In genomic region chr14:80212025-80212402, GRCh38 we compare ENCODE assay signal across 9 cellular contexts. TPM values are rescaled to one million over a fixed set of nuclear protein-coding genes. Genes with fewer than 3 reads are reported as not detected.
DNase-seq lines count a peak whose midpoint lies in the region; ATAC-seq, FAIRE-seq and TF ChIP-seq lines count a peak whose summit lies in the region.
"Had no signal": no experiment of that assay in that cellular context is flagged by ENCODE, and none has a peak within 500 bp of the region (broad histone marks: within the 10 kb centered on the region; RNA-seq: fewer than 3 reads in every experiment).

No MANE protein-coding gene starts in this region.

- no peaks in the 10 kb centered on the region for H3K9me3 ChIP-seq in A549
- no peaks in the 10 kb centered on the region for H3K9me3 ChIP-seq in GM23248 (ENCODE audit: low read depth)
- H3K9me3 ChIP-seq in keratinocyte (ENCODE audit: control insufficient read depth, low read depth, low read length), result no peaks in the 10 kb centered on the region

- no peak overlapping the region for H3K4me3 Mint-ChIP-seq in immature natural killer cell
- no peak overlapping the region for H3K4me3 Mint-ChIP-seq in effector memory CD8-positive, alpha-beta T cell

- peaks cover 0 to 3% (median 2%) of the 10 kb centered on the region in 3 donors for H3K27me3 Mint-ChIP-seq in immature natural killer cell (ENCODE audit: low read depth in 3 of 3)
- H3K27me3 Mint-ChIP-seq in effector memory CD8-positive, alpha-beta T cell, result no peaks in the 10 kb centered on the region

- H3K27me3 ChIP-seq in GM23248 (replicated peaks; ENCODE audit: insufficient read depth) (no peaks in the 10 kb centered on the region), keratinocyte (ENCODE audit: control insufficient read depth, extremely low read depth, insufficient read depth, low read length) (peaks cover 3% of the 10 kb centered on the region)

- H3F3A ChIP-seq in GM23248 (ENCODE audit: insufficient read depth), result no peaks in the 10 kb centered on the region; the same call in 1 of the 2 replicates

- no peaks in the 10 kb centered on the region for H3K9me2 ChIP-seq in GM23248 (ENCODE audit: insufficient read depth)

- TF ChIP-seq POLR2A in A549 (IDR thresholded peaks at IDR 0.05; ENCODE audit: low read length), result peak; percentile 39

- DNase-seq in A549 (ENCODE audit: low read depth in 1 of 2, low spot score in 1 of 2) (peak; percentile 54 to 87), GM23248 (peak; percentile 76), SK-N-DZ (ENCODE audit: low spot score) (peak; percentile 7), keratinocyte (ENCODE audit: low read depth, low spot score) (no peak), immature natural killer cell (no peak), COR-L47 (lab: John Stamatoyannopoulos, UW) (no peak), ecto neural progenitor cell (ENCODE audit: low spot score) (no peak)
- DNase-seq in effector memory CD8-positive, alpha-beta T cell, result no peak
- DNase-seq: caudate nucleus had no signal

- no peaks in the 10 kb centered on the region for H3K4me1 Mint-ChIP-seq in immature natural killer cell
- no peaks in the 10 kb centered on the region for H3K4me1 Mint-ChIP-seq in effector memory CD8-positive, alpha-beta T cell (ENCODE audit: low read depth in 2 of 2)

- WGBS in A549 (ENCODE audit: missing lambda C conversion rate), result 2% methylated on average over 5 of the region's 5 CpGs
- WGBS in GM23248 (ENCODE audit: low coverage in 1 of 2, low lambda C conversion rate in 2 of 2, missing lambda C conversion rate in 2 of 2), 2 experiments, result 2 to 3% methylated on average over 5 of the region's 5 CpGs

- H3K4me1 ChIP-seq in A549 (peaks cover 69% of the 10 kb centered on the region), GM23248 (ENCODE audit: insufficient read depth) (peaks cover 39% of the 10 kb centered on the region), keratinocyte (ENCODE audit: control insufficient read depth, extremely low read depth, insufficient read depth, low read length) (no peaks in the 10 kb centered on the region)

- POLR2A ChIA-PET in A549 (lab: Yijun Ruan, JAX), result interaction anchor here (0.6 kb wide), 1 partner anchor 545 kb away, joined by 6 read pairs; no protein-coding TSS in a partner anchor

- no peaks in the 10 kb centered on the region for H4K20me1 ChIP-seq in GM23248 (ENCODE audit: insufficient read depth)
- H4K20me1 ChIP-seq in keratinocyte (ENCODE audit: control insufficient read depth, extremely low read depth, insufficient read depth, low read length), result no peaks in the 10 kb centered on the region

- H2AFZ ChIP-seq in GM23248, result peak overlapping the region; percentile 87
- H2AFZ ChIP-seq in keratinocyte (ENCODE audit: control insufficient read depth, low read length), result peak overlapping the region; percentile 69

- peak in 1 of 2 experiments; percentile 15; a peak in 3 of 6 replicates for ATAC-seq in A549
- ATAC-seq in effector memory CD8-positive, alpha-beta T cell (replicated peaks), result no peak

- H3K4me2 ChIP-seq in A549 (peak overlapping the region; percentile 84), GM23248 (ENCODE audit: unreplicated experiment) (peak overlapping the region; percentile 96), keratinocyte (ENCODE audit: control insufficient read depth, extremely low read depth, insufficient read depth, low read depth, low read length) (peak overlapping the region; percentile 61)

- H3K27ac ChIP-seq in A549 (peak overlapping the region; percentile 80 to 84), GM23248 (peak overlapping the region; percentile 20), keratinocyte (ENCODE audit: control insufficient read depth, insufficient read depth, low read length) (no peak overlapping the region)

- FAIRE-seq in A549 (lab: Jason Lieb, UNC) (no peak), keratinocyte (lab: Jason Lieb, UNC) (no peak)

- no peak for TF ChIP-seq CTCF in A549 (IDR thresholded peaks at IDR 0.05)
- no peak for TF ChIP-seq CTCF in keratinocyte (optimal IDR thresholded peaks at IDR 0.05 in 1 of 3, IDR thresholded peaks at IDR 0.05 in 1 of 3, conservative IDR thresholded peaks at IDR 0.05 in 1 of 3; ENCODE audit: extremely low read depth in 1 of 3, insufficient read depth in 2 of 3, low read length in 3 of 3)

- H3K9me3 Mint-ChIP-seq in immature natural killer cell, result peaks cover 3 to 21% (median 7%) of the 10 kb centered on the region in 6 donors
- peaks cover 3 to 6% of the 10 kb centered on the region in 2 donors for H3K9me3 Mint-ChIP-seq in effector memory CD8-positive, alpha-beta T cell

- dilution Hi-C loops in keratinocyte (cut with MboI; ENCODE audit: extremely low pct_ligation_motif_present, low sequenced_read_pairs), result no loop called here

- TF ChIP-seq RAD21 in A549 (conservative IDR thresholded peaks at IDR 0.05 in 1 of 2, IDR thresholded peaks at IDR 0.05 in 1 of 2), result peak; percentile 6 to 51

- H3K79me2 ChIP-seq in GM23248 (ENCODE audit: insufficient read depth) (0 out of 2 replicates have a peak, but pooled peaks cover 5% of the 10 kb centered on the region), keratinocyte (ENCODE audit: control insufficient read depth, insufficient read depth, low read length) (no peaks in the 10 kb centered on the region)

- in situ Hi-C loops in GM23248 (cut with MboI), result no loop called here

- no peak overlapping the region for H3K27ac Mint-ChIP-seq in immature natural killer cell
- H3K27ac Mint-ChIP-seq in effector memory CD8-positive, alpha-beta T cell, result no peak overlapping the region

- peak overlapping the region; percentile 46 for H3K4me3 ChIP-seq in A549
- peak overlapping the region; percentile 73 for H3K4me3 ChIP-seq in GM23248
- H3K4me3 ChIP-seq in keratinocyte (ENCODE audit: control insufficient read depth in 2 of 3, extremely low read depth in 1 of 3, insufficient read depth in 2 of 3, low read depth in 1 of 3, low read length in 3 of 3), result peak overlapping the region; percentile 1 to 41 (median 4)

- H3K9ac ChIP-seq in GM23248 (peak overlapping the region; percentile 65), keratinocyte (ENCODE audit: control insufficient read depth, extremely low read depth, insufficient read depth, low read length) (no peak overlapping the region)

- peak; percentile 66 to 70; a peak in 3 of 5 replicates for TF ChIP-seq EP300 in A549 (IDR thresholded peaks at IDR 0.05)

- H3K36me3 ChIP-seq in GM23248 (ENCODE audit: low read depth) (no peaks in the 10 kb centered on the region), keratinocyte (ENCODE audit: control insufficient read depth in 2 of 2, extremely low read depth in 1 of 2, insufficient read depth in 2 of 2, low read length in 2 of 2) (no peaks in the 10 kb centered on the region)

- no peaks in the 10 kb centered on the region for H3K9me1 ChIP-seq in keratinocyte (ENCODE audit: control insufficient read depth, extremely low read depth, insufficient read depth, low read length)

- CTCF ChIA-PET in A549 (lab: Yijun Ruan, JAX), result no interaction called here

- H3K36me3 Mint-ChIP-seq in immature natural killer cell, result no peaks in the 10 kb centered on the region
- H3K36me3 Mint-ChIP-seq in effector memory CD8-positive, alpha-beta T cell (ENCODE audit: insufficient read depth), result no peaks in the 10 kb centered on the region

TF ChIP-seq in A549, 52 proteins besides CTCF, POLR2A, EP300 and RAD21 (continues in another document):
- TF ChIP-seq FOSB (CRISPR knock-in tag; IDR thresholded peaks at IDR 0.05), result no peak
- TF ChIP-seq CHD2 (IDR thresholded peaks at IDR 0.05; ENCODE audit: low read length, partially characterized antibody), result no peak
- TF ChIP-seq, protein P1, sequence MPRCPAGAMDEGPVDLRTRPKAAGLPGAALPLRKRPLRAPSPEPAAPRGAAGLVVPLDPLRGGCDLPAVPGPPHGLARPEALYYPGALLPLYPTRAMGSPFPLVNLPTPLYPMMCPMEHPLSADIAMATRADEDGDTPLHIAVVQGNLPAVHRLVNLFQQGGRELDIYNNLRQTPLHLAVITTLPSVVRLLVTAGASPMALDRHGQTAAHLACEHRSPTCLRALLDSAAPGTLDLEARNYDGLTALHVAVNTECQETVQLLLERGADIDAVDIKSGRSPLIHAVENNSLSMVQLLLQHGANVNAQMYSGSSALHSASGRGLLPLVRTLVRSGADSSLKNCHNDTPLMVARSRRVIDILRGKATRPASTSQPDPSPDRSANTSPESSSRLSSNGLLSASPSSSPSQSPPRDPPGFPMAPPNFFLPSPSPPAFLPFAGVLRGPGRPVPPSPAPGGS (IDR thresholded peaks at IDR 0.05), result peak; percentile 39; the same call in 1 of the 3 replicates
- TF ChIP-seq FOSL2 (IDR thresholded peaks at IDR 0.05), result no peak
- TF ChIP-seq FOSL2 (CRISPR knock-in tag; IDR thresholded peaks at IDR 0.05), result peak; percentile 30; the same call in 1 of the 2 replicates
- TF ChIP-seq RARB (CRISPR knock-in tag; IDR thresholded peaks at IDR 0.05), result peak; percentile 34; the same call in 1 of the 2 replicates
- peak; percentile 49 for TF ChIP-seq JUNB (IDR thresholded peaks at IDR 0.05)
- TF ChIP-seq TP53 (CRISPR knock-in tag; IDR thresholded peaks at IDR 0.05), result 0 out of 2 replicates have a peak, but pooled peaks have one; percentile 45
- TF ChIP-seq ZSCAN20 (CRISPR knock-in tag; IDR thresholded peaks at IDR 0.05), result no peak
- TF ChIP-seq, protein P2, sequence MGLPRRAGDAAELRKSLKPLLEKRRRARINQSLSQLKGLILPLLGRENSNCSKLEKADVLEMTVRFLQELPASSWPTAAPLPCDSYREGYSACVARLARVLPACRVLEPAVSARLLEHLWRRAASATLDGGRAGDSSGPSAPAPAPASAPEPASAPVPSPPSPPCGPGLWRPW (IDR thresholded peaks at IDR 0.05), result no peak
- TF ChIP-seq NR3C1 (IDR thresholded peaks at IDR 0.05), result no peak

RNA-seq across cellular contexts. Expression of gene DIO2, which starts 0.7 kb away (rescaled TPM):
- polyA plus RNA-seq in A549 (2011; rRNA removed) (24.7 and 35.3 TPM in 2 replicates), A549 (2017; fragmentation: RNase III; extraction: RNeasy Plus Mini Kit Qiagen cat#74134 plus additional on column Dnase treatment) (72.5 to 93.7 TPM (median 87.5 TPM) in 3 replicates), GM23248 (2016; fragmentation: Nextera tagmentation; extraction: Ambion mirVana) (26.6 and 29.6 TPM in 2 replicates), keratinocyte (0.01 to 0.67 TPM (median 0.22 TPM) in 3 replicates), immature natural killer cell (not detected)
- 28.3 and 38.5 TPM in 2 replicates for polyA plus RNA-seq in A549 (2012; cell fraction: cytosol; rRNA removed)
- 44.9 and 61.0 TPM in 2 replicates for polyA plus RNA-seq in A549 (2012; cell fraction: nucleus; rRNA removed)
- 70.9 and 73.3 TPM in 2 replicates for polyA minus RNA-seq in A549 (2011; rRNA and poly(A)+ RNA removed)
- total RNA-seq in GM23248 (2014; rRNA removed; shearing (Covaris generic)), result 31.5 and 45.4 TPM in 2 replicates
- polyA plus RNA-seq in SK-N-DZ (2014; cell fraction: cytosol; rRNA removed), result 0.05 and 0.22 TPM in 2 replicates
- polyA plus RNA-seq in SK-N-DZ (2014; cell fraction: nucleus; rRNA removed), result 0.56 and 0.91 TPM in 2 replicates
- 6.2 TPM for polyA plus RNA-seq in keratinocyte (2011; ENCODE audit: low read depth)
- 0.07 and 0.09 TPM in 2 replicates for polyA plus RNA-seq in keratinocyte (2011; cell fraction: cytosol; rRNA removed)
- 0.90 and 0.93 TPM in 2 replicates for polyA plus RNA-seq in keratinocyte (2011; cell fraction: nucleus; rRNA removed)
- polyA plus RNA-seq in keratinocyte (2012; ENCODE audit: low replicate concordance), result 0.03 and 0.72 TPM in 2 replicates
- polyA minus RNA-seq in keratinocyte, result 0.26 to 2.5 TPM (median 1.4 TPM) in 3 replicates
- polyA minus RNA-seq in keratinocyte (2011; cell fraction: cytosol; rRNA and poly(A)+ RNA removed), result not detected
- polyA minus RNA-seq in keratinocyte (2011; cell fraction: nucleus; rRNA and poly(A)+ RNA removed), result 1.4 and 1.6 TPM in 2 replicates

Comparison
In these comparisons a context has a peak if more than half of its experiments do, and no peak if none do; other contexts are left out.
1. DNase-seq: peak in A549 (2 of 2), GM23248 (single experiment) and SK-N-DZ (single experiment); none in keratinocyte (single experiment), immature natural killer cell (0 of 3), COR-L47 (single experiment), effector memory CD8-positive, alpha-beta T cell (0 of 3) and ecto neural progenitor cell (single experiment).
2. H3K4me3 ChIP-seq: peak in every context shown above with its lines; median percentile 73 in GM23248; 46 in A549; 4 in keratinocyte.
3. Peak in every context shown above with its lines, with median percentiles within 50 percentile points of each other: H3K4me2 ChIP-seq.